ENCODE assay signal across 18 cellular contexts in the genomic region with DNA sequence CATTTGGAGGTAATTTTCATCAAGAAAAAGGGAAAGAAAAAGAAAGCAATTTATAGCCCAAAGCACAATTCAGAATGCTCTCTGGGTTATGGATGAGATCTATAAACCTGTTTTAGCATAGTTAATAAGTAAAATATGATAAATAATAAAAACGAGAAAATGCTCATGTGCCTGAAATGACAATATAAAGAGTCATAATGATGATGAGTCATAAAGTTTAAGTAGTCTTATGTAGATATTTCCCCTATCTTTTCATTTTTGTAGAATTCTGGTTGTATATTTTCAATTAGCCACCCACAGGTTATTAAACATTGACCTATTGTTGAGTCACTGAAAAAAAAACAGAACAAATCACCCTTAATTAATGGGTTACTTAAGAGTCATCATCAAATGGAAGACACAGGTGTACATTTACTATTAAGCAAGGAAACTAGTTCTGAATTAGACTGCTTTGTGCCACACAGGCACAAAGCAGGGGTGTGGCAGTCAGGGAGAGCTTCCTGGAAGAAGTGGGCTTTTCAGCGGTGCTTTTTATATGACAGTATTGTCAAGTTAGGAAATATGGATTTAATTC. TPM values are rescaled to one million over a fixed set of nuclear protein-coding genes. Genes with fewer than 3 reads are reported as not detected.
DNase-seq lines count a peak whose midpoint lies in the region; ATAC-seq, FAIRE-seq and TF ChIP-seq lines count a peak whose summit lies in the region.
"Had no signal": no experiment of that assay in that cellular context is flagged by ENCODE, and none has a peak within 500 bp of the region (broad histone marks: within the 10 kb centered on the region; RNA-seq: fewer than 3 reads in every experiment).

No MANE protein-coding gene starts in this region.

- H3K4me3 Mint-ChIP-seq in MCF 10A (ENCODE audit: unreplicated experiment): no peak overlapping the region
- H3K4me3 Mint-ChIP-seq: CD8-positive, alpha-beta memory T cell; H9 had no signal

- ATAC-seq in GM18861 (IDR thresholded peaks at IDR 0.05; ENCODE audit: unreplicated experiment) (peak; percentile 55), HG03354 (IDR thresholded peaks at IDR 0.05; ENCODE audit: poor library complexity, severe bottlenecking, unreplicated experiment) (peak; percentile 56), K562 (no peak)
- ATAC-seq: A549, GM12878, HepG2 had no signal

- no peak for TF ChIP-seq EP300 in K562 (IDR thresholded peaks at IDR 0.05; ENCODE audit: low read length)
- TF ChIP-seq EP300 in sigmoid colon (IDR thresholded peaks at IDR 0.05): no peak

- H3K36me3 ChIP-seq in K562 (ENCODE audit: control insufficient read depth, insufficient read depth, low read length) (no peaks in the 10 kb centered on the region), sigmoid colon (no peaks in the 10 kb centered on the region)

- TF ChIP-seq POLR2A in K562 (conservative IDR thresholded peaks at IDR 0.05) (no peak), sigmoid colon (IDR thresholded peaks at IDR 0.05) (no peak)

- intact Hi-C loops in K562 (cut with micrococcal nuclease) (no loop called here), MCF 10A (cut with micrococcal nuclease) (no loop called here), sigmoid colon (cut with DNase I) (no loop called here)

- WGBS in K562 (ENCODE audit: insufficient coverage, low coverage, missing lambda C conversion rate): 0% methylated on average over 2 of the region's 2 CpGs
- WGBS in sigmoid colon, 2 donors: 53 to 75% methylated on average over 2 of the region's 2 CpGs

- H3K27me3 ChIP-seq in K562 (ENCODE audit: control insufficient read depth in 2 of 2, insufficient read depth in 2 of 2, low read length in 2 of 2) (peaks cover 27 to 28% of the 10 kb centered on the region in 2 experiments), sigmoid colon (no peaks in the 10 kb centered on the region)
- H3K27me3 ChIP-seq: BLaER1 had no signal

- H3K4me3 ChIP-seq in K562 (no peak overlapping the region), sigmoid colon (no peak overlapping the region)
- H3K4me3 ChIP-seq: A549, BLaER1, GM12878, GM23248 had no signal

- no peak overlapping the region for H3K27ac Mint-ChIP-seq in MCF 10A (ENCODE audit: low read depth, unreplicated experiment)

- H3K4me1 Mint-ChIP-seq in MCF 10A (ENCODE audit: insufficient read depth, unreplicated experiment): no peaks in the 10 kb centered on the region
- H3K4me1 Mint-ChIP-seq: CD8-positive, alpha-beta memory T cell had no signal

- no peaks in the 10 kb centered on the region for H3K9me1 ChIP-seq in K562 (ENCODE audit: control insufficient read depth, insufficient read depth, low read length)

- POLR2A ChIA-PET in K562 (lab: Yijun Ruan, JAX): interaction anchor here (0.6 kb wide), 1 partner anchor 320 kb away, joined by 3 read pairs; no protein-coding TSS in a partner anchor
- POLR2A ChIA-PET in MCF 10A (lab: Yijun Ruan, JAX): no interaction called here

- TF ChIP-seq CTCF in K562 (IDR thresholded peaks at IDR 0.05 in 2 of 3, conservative IDR thresholded peaks at IDR 0.05 in 1 of 3; ENCODE audit: insufficient read depth in 2 of 3, low read depth in 1 of 3, low read length in 3 of 3) (no peak), MCF 10A (IDR thresholded peaks at IDR 0.05; ENCODE audit: unreplicated experiment) (no peak), sigmoid colon (IDR thresholded peaks at IDR 0.05) (no peak)

- H3K79me2 ChIP-seq in K562 (ENCODE audit: control insufficient read depth, insufficient read depth, low read length): no peaks in the 10 kb centered on the region

- no peak for FAIRE-seq in K562 (lab: Jason Lieb, UNC)
- FAIRE-seq: A549, GM12878, HepG2, HTR-8/SVneo had no signal

- no peak overlapping the region for H3K4me2 ChIP-seq in K562 (ENCODE audit: insufficient read depth, low read length)
- H3K4me2 ChIP-seq: A549, BLaER1 had no signal

- TF ChIP-seq RAD21 in K562 (CRISPR knock-in tag; conservative IDR thresholded peaks at IDR 0.05 in 1 of 2, IDR thresholded peaks at IDR 0.05 in 1 of 2): no peak

- peaks cover 15% of the 10 kb centered on the region for H3K27me3 Mint-ChIP-seq in MCF 10A (ENCODE audit: insufficient read depth, unreplicated experiment)

- CTCF ChIA-PET in K562 (lab: Yijun Ruan, JAX; ENCODE audit: low intra/inter-chr PET ratio): no interaction called here
- CTCF ChIA-PET in MCF 10A (lab: Yijun Ruan, JAX): interaction anchor here (0.6 to 0.7 kb wide), 2 partner anchors 10 to 23 kb away, joined by 3 read pairs; no protein-coding TSS in a partner anchor

- H3K9ac ChIP-seq in K562 (ENCODE audit: insufficient read depth in 1 of 2, low read depth in 2 of 2, low read length in 2 of 2): no peak overlapping the region
- H3K9ac ChIP-seq: BLaER1, GM23248 had no signal

- in situ Hi-C loops in K562 (cut with MboI): no loop called here

- H3K36me3 Mint-ChIP-seq in MCF 10A (ENCODE audit: insufficient read depth, unreplicated experiment): no peaks in the 10 kb centered on the region

- no peak overlapping the region for H2AFZ ChIP-seq in K562 (ENCODE audit: low read depth, low read length)
- H2AFZ ChIP-seq: GM23248 had no signal

- peaks cover 7% of the 10 kb centered on the region for H3K9me3 Mint-ChIP-seq in MCF 10A (ENCODE audit: unreplicated experiment)
- H3K9me3 Mint-ChIP-seq: H9 had no signal

- no peaks in the 10 kb centered on the region for H3K9me3 ChIP-seq in K562 (replicated peaks; ENCODE audit: control insufficient read depth, insufficient read depth, low read depth, low read length)
- no peaks in the 10 kb centered on the region for H3K9me3 ChIP-seq in sigmoid colon
- H3K9me3 ChIP-seq: A549, BLaER1, Caco-2 had no signal

- no peaks in the 10 kb centered on the region for H4K20me1 ChIP-seq in K562 (replicated peaks; ENCODE audit: control insufficient read depth, insufficient read depth, low read length)

- DNase-seq in K562 (ENCODE audit: extremely low read depth in 1 of 4, low spot score in 3 of 4): no peak
- no peak for DNase-seq in MCF 10A (ENCODE audit: unreplicated experiment)
- DNase-seq in T1000 (lab: John Stamatoyannopoulos, UW): no peak
- no peak for DNase-seq in sigmoid colon
- no peak for DNase-seq in AG20443 (ENCODE audit: low spot score)
- DNase-seq: Caco-2; CD8-positive, alpha-beta memory T cell; GM23248; H9; Karpas-422 had no signal

- no peak overlapping the region for H3K27ac ChIP-seq in K562 (ENCODE audit: extremely low read depth, low read depth, low read length)
- no peak overlapping the region for H3K27ac ChIP-seq in sigmoid colon
- H3K27ac ChIP-seq: A549, BLaER1, GM23248 had no signal

- H3K4me1 ChIP-seq in K562 (replicated peaks in 1 of 2; ENCODE audit: control insufficient read depth in 2 of 2, insufficient read depth in 2 of 2, low read length in 2 of 2) (no peaks in the 10 kb centered on the region), sigmoid colon (no peaks in the 10 kb centered on the region)
- H3K4me1 ChIP-seq: A549, Caco-2 had no signal

- no TSS peak for BruUV-seq in K562 (replicated peaks; lab: Mats Ljungman, UMichigan)
- BruUV-seq in MCF 10A (replicated peaks; lab: Mats Ljungman, UMichigan): no TSS peak

TF ChIP-seq in K562, 482 proteins besides CTCF, POLR2A, EP300 and RAD21:
- no peak for TF ChIP-seq ETV5 (CRISPR knock-in tag; IDR thresholded peaks at IDR 0.05; ENCODE audit: low read depth)
- TF ChIP-seq ZFP36 (IDR thresholded peaks at IDR 0.05; ENCODE audit: low read depth, low read length, partially characterized antibody): peak; percentile 76
TF ChIP-seq in K562: peak in this region for 1.

RNA-seq across cellular contexts. Expression of a gene that starts 29.3 kb away (rescaled TPM):
- not detected in 2 replicates for total RNA-seq in K562 (2011; cell fraction: chromatin; rRNA removed; ENCODE audit: low replicate concordance)
- not detected in 2 replicates for total RNA-seq in K562 (2011; cell fraction: nucleolus; rRNA removed)
- not detected in 2 replicates for total RNA-seq in K562 (2011; cell fraction: nucleoplasm; rRNA removed)
- total RNA-seq in K562 (2014; rRNA removed) (not detected in 2 replicates), K562 (2014; rRNA removed; fragmentation: Illumina TruSeq; extraction: Trizol) (not detected in 2 replicates), K562 (2015; rRNA removed; fragmentation: Illumina TruSeq; extraction: Trizol) (not detected in 2 replicates), K562 (2021) (0.13 TPM in 1 of 2 replicates, not detected in the other), MCF 10A (2022) (not detected in 2 replicates), sigmoid colon (1 to 10 TPM in 1 of 4 donors, under 1 TPM in 2, not detected in 1; 0.16 to 1.2 (median 0.36) TPM)
- polyA plus RNA-seq in K562 (2011; rRNA removed) (not detected in 2 replicates), K562 (2014; fragmentation: Illumina TruSeq; extraction: Trizol) (not detected in 2 replicates), K562 (2014; fragmentation: Nextera tagmentation; extraction: Ambion mirVana) (not detected), K562 (2014; rRNA removed) (not detected in 2 replicates), sigmoid colon (under 1 TPM in 1 of 3 donors, not detected in 2; 0.67 TPM)
- not detected in 2 replicates for polyA plus RNA-seq in K562 (2011; cell fraction: cytosol; rRNA removed)
- not detected in 2 replicates for polyA plus RNA-seq in K562 (2011; cell fraction: nucleus; rRNA removed)
- polyA plus RNA-seq in K562 (2012): not detected in 2 replicates
- polyA minus RNA-seq in K562 (2011; rRNA and poly(A)+ RNA removed): not detected in 2 replicates
- not detected in 2 replicates for polyA minus RNA-seq in K562 (2011; cell fraction: cytosol; rRNA and poly(A)+ RNA removed)
- not detected in 2 replicates for polyA minus RNA-seq in K562 (2011; cell fraction: nucleus; rRNA and poly(A)+ RNA removed)
- total RNA-seq: Caco-2, GM23248, HepG2 had no signal
- polyA plus RNA-seq: A549, AG04450, GM23248, HepG2 had no signal
